ENCODE assay signal across 24 cellular contexts in genomic region chr17:62105361-62105760, GRCh38.
"Had no signal": no experiment of that assay in that cellular context is flagged by ENCODE, and none has a peak within 500 bp of the region (broad histone marks: within the 10 kb centered on the region; RNA-seq: fewer than 3 reads in every experiment).

No MANE protein-coding gene starts in this region.

- H3K9ac ChIP-seq: KMS-11 had no signal

- H3K9me3 Mint-ChIP-seq: activated CD4-positive, alpha-beta memory T cell treated with anti-CD3 and anti-CD28 coated beads, Interleukin-2, amount 10 ng/mL, durations not matched to agents 7 days and 5 days; activated naive CD4-positive, alpha-beta T cell treated with anti-CD3 and anti-CD28 coated beads, Interleukin-2, amount 10 ng/mL, durations not matched to agents 7 days and 5 days; activated naive CD8-positive, alpha-beta T cell treated with anti-CD3 and anti-CD28 coated beads, Interleukin-2, amount 10 ng/mL, durations not matched to agents 7 days and 5 days; activated T-cell treated with anti-CD3 and anti-CD28 coated beads, Interleukin-2, amount 50 U/mL, for 72 hours; activated T-helper 2 cell treated with anti-CD3 and anti-CD28 coated beads, Interferon-gamma antibody, Interleukin-2, Interleukin-4, amounts not matched to agents 10 μg/mL and 5 μg/mL and 100 μg/mL, durations not matched to agents 14 hours and 24 hours and 36 hours had no signal

- H3K27me3 ChIP-seq: adrenal gland, body of pancreas had no signal

- H3K36me3 ChIP-seq: adrenal gland had no signal

- H3K4me3 Mint-ChIP-seq: activated CD4-positive, alpha-beta memory T cell treated with anti-CD3 and anti-CD28 coated beads, Interleukin-2, amount 10 ng/mL, durations not matched to agents 7 days and 5 days; activated CD4-positive, alpha-beta T cell treated with anti-CD3 and anti-CD28 coated beads for 36 hours; activated naive CD4-positive, alpha-beta T cell treated with anti-CD3 and anti-CD28 coated beads, Interleukin-2, amount 10 ng/mL, durations not matched to agents 7 days and 5 days; activated naive CD8-positive, alpha-beta T cell treated with anti-CD3 and anti-CD28 coated beads, Interleukin-2, amount 10 ng/mL, durations not matched to agents 7 days and 5 days; activated T-cell treated with anti-CD3 and anti-CD28 coated beads, Interleukin-2, amount 50 U/mL, for 72 hours had no signal

- H3K4me1 Mint-ChIP-seq: activated CD4-positive, alpha-beta T cell treated with anti-CD3 and anti-CD28 coated beads for 36 hours; activated naive CD4-positive, alpha-beta T cell treated with anti-CD3 and anti-CD28 coated beads, Interleukin-2, amount 10 ng/mL, durations not matched to agents 7 days and 5 days; activated naive CD8-positive, alpha-beta T cell treated with anti-CD3 and anti-CD28 coated beads, Interleukin-2, amount 10 ng/mL, durations not matched to agents 7 days and 5 days had no signal

- H3K4me2 ChIP-seq: KMS-11 had no signal

- H3K27ac ChIP-seq: adrenal gland, body of pancreas, KMS-11, SK-N-MC, VCaP had no signal

- ATAC-seq: activated CD4-positive, alpha-beta T cell treated with anti-CD3 and anti-CD28 coated beads for 36 hours; activated T-cell treated with anti-CD3 and anti-CD28 coated beads, Interleukin-2, amount 50 U/mL, for 72 hours had no signal

- DNase-seq: activated CD4-positive, alpha-beta memory T cell treated with anti-CD3 and anti-CD28 coated beads, Interleukin-2, amount 10 ng/mL, durations not matched to agents 7 days and 5 days; activated CD4-positive, alpha-beta T cell treated with anti-CD3 and anti-CD28 coated beads for 36 hours; activated CD4-positive, alpha-beta T cell treated with anti-CD3 and anti-CD28 coated beads, Interleukin-2, amount 50 U/mL, for 1 hour; activated CD8-positive, alpha-beta memory T cell treated with anti-CD3 and anti-CD28 coated beads, Interleukin-2, amount 50 U/mL, for 4 hours; activated gamma-delta T cell treated with Interleukin-2 at 50 U/mL for 16 hours; activated naive CD4-positive, alpha-beta T cell treated with anti-CD3 and anti-CD28 coated beads, Interleukin-2, amount 10 ng/mL, durations not matched to agents 7 days and 5 days; activated naive CD8-positive, alpha-beta T cell treated with anti-CD3 and anti-CD28 coated beads, Interleukin-2, amount 10 ng/mL, durations not matched to agents 7 days and 5 days; activated T-cell treated with anti-CD3 and anti-CD28 coated beads, Interleukin-2, amount 50 U/mL, for 72 hours; adrenal gland; anterior cingulate cortex; central memory CD4-positive, alpha-beta T cell; NCI-H1092; NCI-H1417; NCI-H1930; NCI-H345; NCI-H510A; NCI-H526 treated with DMSO at 0.1 percent for 48 hours; SIG-M5; T-helper 1 cell had no signal

- H3K27me3 Mint-ChIP-seq: activated CD4-positive, alpha-beta T cell treated with anti-CD3 and anti-CD28 coated beads for 36 hours had no signal

- H3K27ac Mint-ChIP-seq: activated CD4-positive, alpha-beta memory T cell treated with anti-CD3 and anti-CD28 coated beads, Interleukin-2, amount 10 ng/mL, durations not matched to agents 7 days and 5 days; activated CD4-positive, alpha-beta T cell treated with anti-CD3 and anti-CD28 coated beads for 36 hours; activated naive CD4-positive, alpha-beta T cell treated with anti-CD3 and anti-CD28 coated beads, Interleukin-2, amount 10 ng/mL, durations not matched to agents 7 days and 5 days; activated naive CD8-positive, alpha-beta T cell treated with anti-CD3 and anti-CD28 coated beads, Interleukin-2, amount 10 ng/mL, durations not matched to agents 7 days and 5 days; activated T-cell treated with anti-CD3 and anti-CD28 coated beads, Interleukin-2, amount 50 U/mL, for 72 hours; activated T-helper 2 cell treated with anti-CD3 and anti-CD28 coated beads, Interferon-gamma antibody, Interleukin-2, Interleukin-4, amounts not matched to agents 10 μg/mL and 5 μg/mL and 100 μg/mL, durations not matched to agents 14 hours and 24 hours and 36 hours had no signal

- H3K9me3 ChIP-seq: adrenal gland, body of pancreas had no signal

- H3K36me3 Mint-ChIP-seq: activated naive CD4-positive, alpha-beta T cell treated with anti-CD3 and anti-CD28 coated beads, Interleukin-2, amount 10 ng/mL, durations not matched to agents 7 days and 5 days; activated naive CD8-positive, alpha-beta T cell treated with anti-CD3 and anti-CD28 coated beads, Interleukin-2, amount 10 ng/mL, durations not matched to agents 7 days and 5 days had no signal

- H3K4me1 ChIP-seq: adrenal gland had no signal

- H3K4me3 ChIP-seq: adrenal gland, body of pancreas, SK-N-MC had no signal
